Comparison of ENCODE assay signal across 17 cellular contexts in genomic region chr1:1875932-1876331, GRCh38. TPM values are rescaled to one million over a fixed set of nuclear protein-coding genes. Genes with fewer than 3 reads are reported as not detected.
DNase-seq lines count a peak whose midpoint lies in the region; ATAC-seq, FAIRE-seq and TF ChIP-seq lines count a peak whose summit lies in the region.
"Had no signal": no experiment of that assay in that cellular context is flagged by ENCODE, and none has a peak within 500 bp of the region (broad histone marks: within the 10 kb centered on the region; RNA-seq: fewer than 3 reads in every experiment).

No MANE protein-coding gene starts in this region.

- POLR2A ChIA-PET in CD8-positive, alpha-beta T cell (lab: Charles Lee) = interaction anchor here (0.7 to 1.5 kb wide), 2 partner anchors 17 to 32 kb away, joined by 3 to 4 read pairs; no protein-coding TSS in a partner anchor

- no peaks in the 10 kb centered on the region for H3K27me3 ChIP-seq in CD8-positive, alpha-beta T cell (ENCODE audit: insufficient read depth, low read length)
- H3K27me3 ChIP-seq in esophagus muscularis mucosa = no peaks in the 10 kb centered on the region
- H3K27me3 ChIP-seq: BLaER1, colonic mucosa, pancreas, Peyer's patch, thyroid gland had no signal

- H3K27ac Mint-ChIP-seq in CD8-positive, alpha-beta T cell = peak overlapping the region; percentile 79
- H3K27ac Mint-ChIP-seq in HFFc6 = peak overlapping the region; percentile 77
- no peak overlapping the region for H3K27ac Mint-ChIP-seq in activated naive CD4-positive, alpha-beta T cell treated with anti-CD3 and anti-CD28 coated beads, Interleukin-2, amount 50 U/mL, for 24 hours
- peak overlapping the region; percentile 87 for H3K27ac Mint-ChIP-seq in natural killer cell treated with Interleukin-12 subunit alpha and Interleukin-12 subunit beta and Interleukin-15 and Interleukin-18, amount 100 ng/mL, for 72 hours

- H3K9me3 Mint-ChIP-seq in CD8-positive, alpha-beta T cell = no peaks in the 10 kb centered on the region
- H3K9me3 Mint-ChIP-seq in HFFc6 = no peaks in the 10 kb centered on the region
- H3K9me3 Mint-ChIP-seq in activated naive CD4-positive, alpha-beta T cell treated with anti-CD3 and anti-CD28 coated beads, Interleukin-2, amount 50 U/mL, for 24 hours = no peaks in the 10 kb centered on the region
- no peaks in the 10 kb centered on the region for H3K9me3 Mint-ChIP-seq in natural killer cell treated with Interleukin-12 subunit alpha and Interleukin-12 subunit beta and Interleukin-15 and Interleukin-18, amount 100 ng/mL, for 72 hours

- no peak overlapping the region for H3K4me3 ChIP-seq in CD8-positive, alpha-beta T cell (ENCODE audit: low read depth, low read length)
- no peak overlapping the region for H3K4me3 ChIP-seq in esophagus muscularis mucosa
- H3K4me3 ChIP-seq: BLaER1, colonic mucosa, pancreas, Peyer's patch, smooth muscle cell, thyroid gland had no signal

- peaks cover 68% of the 10 kb centered on the region for H3K36me3 Mint-ChIP-seq in CD8-positive, alpha-beta T cell
- H3K36me3 Mint-ChIP-seq in HFFc6 (ENCODE audit: low read depth) = peaks cover 44% of the 10 kb centered on the region
- H3K36me3 Mint-ChIP-seq in activated naive CD4-positive, alpha-beta T cell treated with anti-CD3 and anti-CD28 coated beads, Interleukin-2, amount 50 U/mL, for 24 hours = peaks cover 9% of the 10 kb centered on the region
- H3K36me3 Mint-ChIP-seq in natural killer cell treated with Interleukin-12 subunit alpha and Interleukin-12 subunit beta and Interleukin-15 and Interleukin-18, amount 100 ng/mL, for 72 hours = peaks cover 6% of the 10 kb centered on the region

- H3K27ac ChIP-seq in CD8-positive, alpha-beta T cell (ENCODE audit: low read depth, low read length) = no peak overlapping the region
- H3K27ac ChIP-seq in esophagus muscularis mucosa (replicated peaks in 1 of 4) = no peak overlapping the region
- H3K27ac ChIP-seq: BLaER1, colonic mucosa, pancreas, Peyer's patch, thyroid gland had no signal

- CTCF ChIA-PET in CD8-positive, alpha-beta T cell (lab: Charles Lee) = interaction anchor here (1.5 kb wide), 1 partner anchor 30 kb away, joined by 4 read pairs; no protein-coding TSS in a partner anchor

- intact Hi-C loops in CD8-positive, alpha-beta T cell (cut with DNase I, micrococcal nuclease) = loop anchor here in 1 of 2 experiments (10.0 kb wide), 1 partner anchor 61 kb away; no protein-coding TSS in a partner anchor
- intact Hi-C loops in esophagus muscularis mucosa (cut with DNase I) = no loop called here

- peak; percentile 48 for ATAC-seq in CD8-positive, alpha-beta T cell
- peak; percentile 54 to 87 for ATAC-seq in natural killer cell treated with Interleukin-12 subunit alpha and Interleukin-12 subunit beta and Interleukin-15 and Interleukin-18, amount 100 ng/mL, for 72 hours
- no peak for ATAC-seq in SK-N-SH treated with all-trans-retinoic acid at 6 μM for 48 hours
- ATAC-seq: pancreas had no signal

- H3K9me3 ChIP-seq in CD8-positive, alpha-beta T cell (ENCODE audit: low read length) = no peaks in the 10 kb centered on the region
- H3K9me3 ChIP-seq in esophagus muscularis mucosa = no peaks in the 10 kb centered on the region
- H3K9me3 ChIP-seq: colonic mucosa, pancreas, Peyer's patch, thyroid gland had no signal

- TF ChIP-seq POLR2A in esophagus muscularis mucosa (IDR thresholded peaks at IDR 0.05; ENCODE audit: low read depth) = no peak

- TF ChIP-seq EP300 in esophagus muscularis mucosa (IDR thresholded peaks at IDR 0.05) = no peak

- WGBS in esophagus muscularis mucosa = 83% methylated on average over 1 of the region's 1 CpG

- no peak for TF ChIP-seq CTCF in CD8-positive, alpha-beta T cell (IDR thresholded peaks at IDR 0.05)
- TF ChIP-seq CTCF in HFFc6 (IDR thresholded peaks at IDR 0.05) (no peak), esophagus muscularis mucosa (IDR thresholded peaks at IDR 0.05) (no peak)

- H3K4me1 ChIP-seq in CD8-positive, alpha-beta T cell (ENCODE audit: insufficient read depth, low read length) = peaks cover 73% of the 10 kb centered on the region
- peaks cover 80 to 98% (median 94%) of the 10 kb centered on the region in 4 donors for H3K4me1 ChIP-seq in esophagus muscularis mucosa

- no peak for FAIRE-seq in RCC 7860 (lab: Jason Lieb, UNC)
- FAIRE-seq: islet of Langerhans, pancreas had no signal

- peaks cover 8% of the 10 kb centered on the region for H3K36me3 ChIP-seq in CD8-positive, alpha-beta T cell (ENCODE audit: insufficient read depth, low read length)
- peaks cover 0 to 33% (median 14%) of the 10 kb centered on the region in 4 donors for H3K36me3 ChIP-seq in esophagus muscularis mucosa
- H3K36me3 ChIP-seq: colonic mucosa, pancreas, thyroid gland had no signal

- no peaks in the 10 kb centered on the region for H3K27me3 Mint-ChIP-seq in CD8-positive, alpha-beta T cell (ENCODE audit: low read depth)
- peaks cover 4% of the 10 kb centered on the region for H3K27me3 Mint-ChIP-seq in HFFc6 (ENCODE audit: insufficient read depth)
- H3K27me3 Mint-ChIP-seq in activated naive CD4-positive, alpha-beta T cell treated with anti-CD3 and anti-CD28 coated beads, Interleukin-2, amount 50 U/mL, for 24 hours = no peaks in the 10 kb centered on the region
- H3K27me3 Mint-ChIP-seq in natural killer cell treated with Interleukin-12 subunit alpha and Interleukin-12 subunit beta and Interleukin-15 and Interleukin-18, amount 100 ng/mL, for 72 hours = no peaks in the 10 kb centered on the region

- H3K4me1 Mint-ChIP-seq in CD8-positive, alpha-beta T cell (ENCODE audit: low read depth) = peaks cover 82% of the 10 kb centered on the region
- peaks cover 63% of the 10 kb centered on the region for H3K4me1 Mint-ChIP-seq in HFFc6 (ENCODE audit: low read depth)
- peaks cover 82% of the 10 kb centered on the region for H3K4me1 Mint-ChIP-seq in activated naive CD4-positive, alpha-beta T cell treated with anti-CD3 and anti-CD28 coated beads, Interleukin-2, amount 50 U/mL, for 24 hours
- H3K4me1 Mint-ChIP-seq in natural killer cell treated with Interleukin-12 subunit alpha and Interleukin-12 subunit beta and Interleukin-15 and Interleukin-18, amount 100 ng/mL, for 72 hours (ENCODE audit: low read depth in 2 of 2) = peaks cover 65 to 66% of the 10 kb centered on the region in 2 donors

- DNase-seq in CD8-positive, alpha-beta T cell = peak in 1 of 7 experiments; percentile 27
- DNase-seq in HFFc6 (no peak), RCC 7860 (ENCODE audit: low spot score) (no peak), esophagus muscularis mucosa (ENCODE audit: extremely low spot score) (no peak)
- no peak for DNase-seq in natural killer cell treated with Interleukin-12 subunit alpha and Interleukin-12 subunit beta and Interleukin-15 and Interleukin-18, amount 100 ng/mL, for 72 hours (ENCODE audit: low spot score)
- DNase-seq: amygdala, colonic mucosa, NCI-H69, Peyer's patch, thyroid gland had no signal

- H3K4me3 Mint-ChIP-seq in CD8-positive, alpha-beta T cell = no peak overlapping the region
- H3K4me3 Mint-ChIP-seq in HFFc6 = peak overlapping the region; percentile 55
- H3K4me3 Mint-ChIP-seq in activated naive CD4-positive, alpha-beta T cell treated with anti-CD3 and anti-CD28 coated beads, Interleukin-2, amount 50 U/mL, for 24 hours = peak overlapping the region; percentile 40
- peak overlapping the region; percentile 84 for H3K4me3 Mint-ChIP-seq in natural killer cell treated with Interleukin-12 subunit alpha and Interleukin-12 subunit beta and Interleukin-15 and Interleukin-18, amount 100 ng/mL, for 72 hours

TF ChIP-seq in SK-N-SH treated with all-trans-retinoic acid at 6 μM for 48 hours, 23 proteins besides CTCF, POLR2A, EP300 and RAD21 (continues in another document):
- no peak for TF ChIP-seq ZNF565 (CRISPR knock-in tag; conservative IDR thresholded peaks at IDR 0.05; ENCODE audit: low read depth)
- no peak for TF ChIP-seq ZFP3 (CRISPR knock-in tag; IDR thresholded peaks at IDR 0.05)
- no peak for TF ChIP-seq ZNF8 (CRISPR knock-in tag; IDR thresholded peaks at IDR 0.05)
- no peak for TF ChIP-seq RARB (CRISPR knock-in tag; IDR thresholded peaks at IDR 0.05)
- no peak for TF ChIP-seq SNAI2 (CRISPR knock-in tag; IDR thresholded peaks at IDR 0.05)
- TF ChIP-seq, protein P1, sequence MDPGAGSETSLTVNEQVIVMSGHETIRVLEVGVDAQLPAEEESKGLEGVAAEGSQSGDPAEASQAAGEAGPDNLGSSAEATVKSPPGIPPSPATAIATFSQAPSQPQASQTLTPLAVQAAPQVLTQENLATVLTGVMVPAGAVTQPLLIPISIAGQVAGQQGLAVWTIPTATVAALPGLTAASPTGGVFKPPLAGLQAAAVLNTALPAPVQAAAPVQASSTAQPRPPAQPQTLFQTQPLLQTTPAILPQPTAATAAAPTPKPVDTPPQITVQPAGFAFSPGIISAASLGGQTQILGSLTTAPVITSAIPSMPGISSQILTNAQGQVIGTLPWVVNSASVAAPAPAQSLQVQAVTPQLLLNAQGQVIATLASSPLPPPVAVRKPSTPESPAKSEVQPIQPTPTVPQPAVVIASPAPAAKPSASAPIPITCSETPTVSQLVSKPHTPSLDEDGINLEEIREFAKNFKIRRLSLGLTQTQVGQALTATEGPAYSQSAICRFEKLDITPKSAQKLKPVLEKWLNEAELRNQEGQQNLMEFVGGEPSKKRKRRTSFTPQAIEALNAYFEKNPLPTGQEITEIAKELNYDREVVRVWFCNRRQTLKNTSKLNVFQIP (CRISPR knock-in tag; IDR thresholded peaks at IDR 0.05; ENCODE audit: borderline replicate concordance, low read depth) = no peak
- no peak for TF ChIP-seq OSR1 (CRISPR knock-in tag; IDR thresholded peaks at IDR 0.05)
- no peak for TF ChIP-seq TCF4 (CRISPR knock-in tag; IDR thresholded peaks at IDR 0.05; ENCODE audit: borderline replicate concordance)
- TF ChIP-seq ISL1 (CRISPR knock-in tag; IDR thresholded peaks at IDR 0.05) = no peak
- TF ChIP-seq CSDC2 (CRISPR knock-in tag; IDR thresholded peaks at IDR 0.05) = no peak

RNA-seq across cellular contexts. Expression of gene GNB1, which starts 15.0 kb away (rescaled TPM):
- total RNA-seq in CD8-positive, alpha-beta T cell = 100 to 1,000 TPM; 145 to 147 TPM
- 100 to 1,000 TPM; 502 to 618 (median 574) TPM for total RNA-seq in HFFc6 (2021; fragmentation: NEBNext Ultra II Directional; extraction: Animal tissue kit (Norgen Biotek cat#: 25700))
- total RNA-seq in natural killer cell treated with Interleukin-12 subunit alpha and Interleukin-12 subunit beta and Interleukin-15 and Interleukin-18, amount 100 ng/mL, for 72 hours = 100 to 1,000 TPM; 361 to 446 TPM
- 100 to 1,000 TPM; 124 to 166 (median 161) TPM for total RNA-seq in esophagus muscularis mucosa

RNA-seq across cellular contexts. Expression of gene CALML6, which starts 39.1 kb away (rescaled TPM):
- 1 to 10 TPM; 1.0 to 1.2 TPM for total RNA-seq in CD8-positive, alpha-beta T cell
- under 1 TPM in 5 of 6 experiments, not detected in 1; 0.11 to 0.95 (median 0.48) TPM for total RNA-seq in HFFc6 (2021; fragmentation: NEBNext Ultra II Directional; extraction: Animal tissue kit (Norgen Biotek cat#: 25700))
- 1 to 10 TPM in 1 of 2 donors, under 1 TPM in 1; 1.00 to 1.2 TPM for total RNA-seq in natural killer cell treated with Interleukin-12 subunit alpha and Interleukin-12 subunit beta and Interleukin-15 and Interleukin-18, amount 100 ng/mL, for 72 hours
- total RNA-seq in esophagus muscularis mucosa = not detected
- total RNA-seq: epithelial cell of proximal tubule, Peyer's patch had no signal

RNA-seq across cellular contexts. Expression of gene TMEM52, which starts 43.1 kb away (rescaled TPM):
- total RNA-seq in CD8-positive, alpha-beta T cell = 1 to 10 TPM; 1.9 to 2.2 TPM
- under 1 TPM in 3 of 6 experiments, not detected in 3; 0.21 to 0.38 (median 0.25) TPM for total RNA-seq in HFFc6 (2021; fragmentation: NEBNext Ultra II Directional; extraction: Animal tissue kit (Norgen Biotek cat#: 25700))
- under 1 TPM in 1 of 2 donors, not detected in 1; 0.43 TPM for total RNA-seq in natural killer cell treated with Interleukin-12 subunit alpha and Interleukin-12 subunit beta and Interleukin-15 and Interleukin-18, amount 100 ng/mL, for 72 hours
- total RNA-seq in esophagus muscularis mucosa = 1 to 10 TPM in 3 of 4 donors, not detected in 1; 1.4 to 6.3 (median 4.2) TPM
- total RNA-seq: thyroid gland had no signal
